19 cellular contexts compared by ENCODE assay signal in genomic region chr12:46786774-46787173, GRCh38. TPM values are rescaled to one million over a fixed set of nuclear protein-coding genes. Genes with fewer than 3 reads are reported as not detected.
DNase-seq lines count a peak whose midpoint lies in the region; ATAC-seq and TF ChIP-seq lines count a peak whose summit lies in the region.
"Had no signal": no experiment of that assay in that cellular context is flagged by ENCODE, and none has a peak within 500 bp of the region (broad histone marks: within the 10 kb centered on the region; RNA-seq: fewer than 3 reads in every experiment).

No MANE protein-coding gene starts in this region.

- DNase-seq in DMS53 (lab: John Stamatoyannopoulos, UW): peak; percentile 38
- no peak for DNase-seq in DMS53 treated with DMSO at 0.1 percent for 48 hours (lab: John Stamatoyannopoulos, UW; ENCODE audit: unreplicated experiment)
- DNase-seq in astrocyte of the hippocampus (ENCODE audit: low read depth, low spot score): peak; percentile 8
- peak; percentile 51 to 75 for DNase-seq in foreskin fibroblast
- no peak for DNase-seq in NCI-H1436 treated with DMSO at 0.1 percent for 48 hours (lab: John Stamatoyannopoulos, UW)
- DNase-seq in left ventricle myocardium inferior: no peak
- DNase-seq: activated CD8-positive, alpha-beta memory T cell treated with anti-CD3 and anti-CD28 coated beads, Interleukin-2, amount 10 ng/mL, durations not matched to agents 7 days and 5 days; activated naive CD4-positive, alpha-beta T cell treated with anti-CD3 and anti-CD28 coated beads for 36 hours; COR-L47; KBM-7; NCI-H1417 treated with DMSO at 0.1 percent for 48 hours; NCI-H524 treated with DMSO at 0.1 percent for 48 hours; OCI-M1; stimulated activated naive CD4-positive, alpha-beta T cell treated with Interleukin-2 at 50 U/mL for 16 hours had no signal

- H3K4me3 ChIP-seq in foreskin fibroblast (ENCODE audit: low read depth in 1 of 2, low read length in 2 of 2): no peak overlapping the region
- no peak overlapping the region for H3K4me3 ChIP-seq in skeletal muscle satellite cell (ENCODE audit: low read length)
- no peak overlapping the region for H3K4me3 ChIP-seq in left ventricle myocardium inferior

- no peaks in the 10 kb centered on the region for H3K9me3 ChIP-seq in skeletal muscle satellite cell (replicated peaks; ENCODE audit: low read length)
- H3K9me3 ChIP-seq in left ventricle myocardium inferior (replicated peaks): no peaks in the 10 kb centered on the region

- no peaks in the 10 kb centered on the region for H3K27me3 ChIP-seq in skeletal muscle satellite cell (ENCODE audit: control insufficient read depth, insufficient read depth, low read length)
- no peaks in the 10 kb centered on the region for H3K27me3 ChIP-seq in left ventricle myocardium inferior (ENCODE audit: low read depth)

- TF ChIP-seq CTCF in foreskin fibroblast (IDR thresholded peaks at IDR 0.05; ENCODE audit: low read depth, low read length) (no peak), left ventricle myocardium inferior (IDR thresholded peaks at IDR 0.05; ENCODE audit: borderline replicate concordance) (no peak)

- peak overlapping the region; percentile 42 for H3K4me2 ChIP-seq in skeletal muscle satellite cell (ENCODE audit: low read length)

- peak overlapping the region; percentile 77 for H3K9ac ChIP-seq in skeletal muscle satellite cell (ENCODE audit: low read depth, low read length)

- H3K36me3 ChIP-seq in skeletal muscle satellite cell (ENCODE audit: insufficient read depth, low read length): peaks cover 7% of the 10 kb centered on the region
- no peaks in the 10 kb centered on the region for H3K36me3 ChIP-seq in left ventricle myocardium inferior

- intact Hi-C loops in left ventricle myocardium inferior (cut with micrococcal nuclease): no loop called here

- no peak overlapping the region for H3K27ac ChIP-seq in left ventricle myocardium inferior (replicated peaks)
- H3K27ac ChIP-seq: 22Rv1 had no signal

- peaks cover 57% of the 10 kb centered on the region for H3K4me1 ChIP-seq in skeletal muscle satellite cell (ENCODE audit: control insufficient read depth, insufficient read depth, low read length)
- no peaks in the 10 kb centered on the region for H3K4me1 ChIP-seq in left ventricle myocardium inferior

- no peak for ATAC-seq in GM18870 (IDR thresholded peaks at IDR 0.05; ENCODE audit: unreplicated experiment)
- ATAC-seq: activated CD8-positive, alpha-beta memory T cell treated with anti-CD3 and anti-CD28 coated beads, Interleukin-2, amount 10 ng/mL, durations not matched to agents 7 days and 5 days; WTC11 had no signal

RNA-seq across cellular contexts. Expression of gene SLC38A4, which starts 39.0 kb away (rescaled TPM):
- total RNA-seq in skeletal muscle satellite cell (2012; rRNA removed): under 0.01 and 0.25 TPM in 2 replicates
- total RNA-seq in left ventricle myocardium inferior: 0.27 TPM
- total RNA-seq: activated CD8-positive, alpha-beta memory T cell treated with anti-CD3 and anti-CD28 coated beads, Interleukin-2, amount 10 ng/mL, durations not matched to agents 7 days and 5 days; activated naive CD4-positive, alpha-beta T cell treated with anti-CD3 and anti-CD28 coated beads for 36 hours; epithelial cell of proximal tubule had no signal

Comparison
In these comparisons a context has a peak if more than half of its experiments do, and no peak if none do; other contexts are left out.
1. DNase-seq: peak in DMS53 (single experiment), astrocyte of the hippocampus (single experiment) and foreskin fibroblast (2 of 2); none in DMS53 treated with DMSO at 0.1 percent for 48 hours (single experiment), NCI-H1436 treated with DMSO at 0.1 percent for 48 hours (single experiment) and left ventricle myocardium inferior (single experiment).